ENCODE assay signal across 8 cellular contexts in genomic region chr5:55232985-55233928, GRCh38. TPM values are rescaled to one million over a fixed set of nuclear protein-coding genes. Genes with fewer than 3 reads are reported as not detected.
DNase-seq lines count a peak whose midpoint lies in the region; ATAC-seq, FAIRE-seq and TF ChIP-seq lines count a peak whose summit lies in the region.

CCNO (minus strand) TSS chr5:55233608; CDS start chr5:55233523, 85 bp downstream.

- POLR2A ChIA-PET in A549 (lab: Yijun Ruan, JAX): interaction anchor here (1.0 to 2.3 kb wide), 4 partner anchors 9 to 74 kb away, joined by 3 to 22 read pairs (median 4); partner anchors contain the start of genes DHX29 and MTREX

- CTCF ChIA-PET in A549 (lab: Yijun Ruan, JAX): interaction anchor here (0.6 to 2.5 kb wide), 11 partner anchors 9 to 97 kb away, joined by 3 to 11 read pairs (median 4); no protein-coding TSS in a partner anchor

- no peak for FAIRE-seq in A549 (lab: Jason Lieb, UNC)

- H3K27ac Mint-ChIP-seq in endothelial cell (ENCODE audit: unreplicated experiment): peak within 1 kb of the TSS; percentile 77

- TF ChIP-seq CTCF in A549 (IDR thresholded peaks at IDR 0.05): no peak
- no peak for TF ChIP-seq CTCF in endothelial cell (IDR thresholded peaks at IDR 0.05; ENCODE audit: unreplicated experiment)

- ATAC-seq in A549 (peak; percentile 88 to 94), GM18520 (IDR thresholded peaks at IDR 0.05; ENCODE audit: unreplicated experiment) (peak; percentile 47), HG03354 (IDR thresholded peaks at IDR 0.05; ENCODE audit: poor library complexity, severe bottlenecking, unreplicated experiment) (peak; percentile 66)

- H3K27me3 Mint-ChIP-seq in endothelial cell (ENCODE audit: unreplicated experiment): peaks cover 46% of the 10 kb centered on the region

- peak within 1 kb of the TSS; percentile 91 for H3K4me3 Mint-ChIP-seq in endothelial cell (ENCODE audit: unreplicated experiment)

- WGBS in A549 (ENCODE audit: missing lambda C conversion rate): under 1% methylated on average over 40 of the region's 106 CpGs
- 0 to 1% methylated on average over 73 to 94 of the region's 106 CpGs for WGBS in mesodermal cell (ENCODE audit: insufficient coverage in 2 of 2), 2 experiments

- H3K4me1 ChIP-seq in A549 (peaks cover 9% of the 10 kb centered on the region; the same call in 1 of the 3 replicates), mesodermal cell (ENCODE audit: control insufficient read depth, insufficient read depth, low read length, poor library complexity, severe bottlenecking) (peaks cover 17% of the 10 kb centered on the region)

- no peaks in the 10 kb centered on the region for H3K36me3 ChIP-seq in mesodermal cell (ENCODE audit: control insufficient read depth, insufficient read depth, low read length)

- H3K9me3 Mint-ChIP-seq in endothelial cell (ENCODE audit: unreplicated experiment): no peaks in the 10 kb centered on the region

- peak within 1 kb of the TSS; percentile 74 for H3K4me3 ChIP-seq in A549
- peak within 1 kb of the TSS; percentile 44 for H3K4me3 ChIP-seq in mesodermal cell (ENCODE audit: extremely low read depth, insufficient read depth, low read length, poor library complexity, severe bottlenecking)

- H3K4me1 Mint-ChIP-seq in endothelial cell (ENCODE audit: unreplicated experiment): peaks cover 18% of the 10 kb centered on the region

- peak within 1 kb of the TSS; percentile 80 for H3K4me2 ChIP-seq in A549

- H3K27ac ChIP-seq in A549: peak within 1 kb of the TSS; percentile 74 to 94
- no peak within 1 kb of the TSS for H3K27ac ChIP-seq in mesodermal cell (ENCODE audit: low read depth, low read length, severe bottlenecking)

- peaks cover 6% of the 10 kb centered on the region for H3K36me3 Mint-ChIP-seq in endothelial cell (ENCODE audit: low read depth, unreplicated experiment)

- no peak for TF ChIP-seq RAD21 in A549 (conservative IDR thresholded peaks at IDR 0.05 in 1 of 2, IDR thresholded peaks at IDR 0.05 in 1 of 2)

- TF ChIP-seq EP300 in A549 (IDR thresholded peaks at IDR 0.05): no peak

- DNase-seq in A549 (ENCODE audit: low read depth in 1 of 2, low spot score in 1 of 2): peak; percentile 80 to 82
- DNase-seq in NCI-H510A (lab: John Stamatoyannopoulos, UW): peak; percentile 78
- peak; percentile 57 for DNase-seq in activated CD4-positive, alpha-beta T cell treated with anti-CD3 and anti-CD28 coated beads, Interleukin-2, amount 50 U/mL, for 1 hour
- peak; percentile 64 for DNase-seq in endothelial cell (ENCODE audit: low spot score)
- DNase-seq in stimulated activated naive CD4-positive, alpha-beta T cell (lab: John Stamatoyannopoulos, UW): peak; percentile 10 to 55 (median 38)

- H3K9me3 ChIP-seq in A549 (no peaks in the 10 kb centered on the region), mesodermal cell (ENCODE audit: control insufficient read depth, low read length) (no peaks in the 10 kb centered on the region)

- TF ChIP-seq POLR2A in A549 (IDR thresholded peaks at IDR 0.05; ENCODE audit: low read length): peak; percentile 51; the same call in 1 of the 2 replicates

TF ChIP-seq in A549, 52 proteins besides CTCF, POLR2A, EP300 and RAD21:
- TF ChIP-seq, protein P1, sequence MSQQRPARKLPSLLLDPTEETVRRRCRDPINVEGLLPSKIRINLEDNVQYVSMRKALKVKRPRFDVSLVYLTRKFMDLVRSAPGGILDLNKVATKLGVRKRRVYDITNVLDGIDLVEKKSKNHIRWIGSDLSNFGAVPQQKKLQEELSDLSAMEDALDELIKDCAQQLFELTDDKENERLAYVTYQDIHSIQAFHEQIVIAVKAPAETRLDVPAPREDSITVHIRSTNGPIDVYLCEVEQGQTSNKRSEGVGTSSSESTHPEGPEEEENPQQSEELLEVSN (IDR thresholded peaks at IDR 0.05; ENCODE audit: borderline replicate concordance, low read depth): peak; percentile 82
- TF ChIP-seq PHF8 (IDR thresholded peaks at IDR 0.05; ENCODE audit: borderline replicate concordance, low read depth) (peak; percentile 31; the same call in 1 of the 2 replicates), HOXA7 (CRISPR knock-in tag; IDR thresholded peaks at IDR 0.05) (no peak)

RNA-seq across cellular contexts. Expression of gene CCNO, which starts in this region (rescaled TPM):
- polyA plus RNA-seq in A549 (2011; rRNA removed): 2.2 and 2.6 TPM in 2 replicates
- 6.5 and 9.0 TPM in 2 replicates for polyA plus RNA-seq in A549 (2012; cell fraction: cytosol; rRNA removed)
- polyA plus RNA-seq in A549 (2012; cell fraction: nucleus; rRNA removed): 19.7 and 26.4 TPM in 2 replicates
- 4.7 to 5.1 TPM (median 4.8 TPM) in 3 replicates for polyA plus RNA-seq in A549 (2017; fragmentation: RNase III; extraction: RNeasy Plus Mini Kit Qiagen cat#74134 plus additional on column Dnase treatment)
- 0.45 and 1.1 TPM in 2 replicates for polyA minus RNA-seq in A549 (2011; rRNA and poly(A)+ RNA removed)
- total RNA-seq in endothelial cell (ENCODE audit: unreplicated experiment): 0.15 TPM
- polyA plus RNA-seq in mesodermal cell (2013, experiment 1 of 2): 0.52 TPM
- polyA plus RNA-seq in mesodermal cell (2013, experiment 2 of 2): not detected

Comparison
In these comparisons a context has a peak if more than half of its experiments do, and no peak if none do; other contexts are left out.
1. Peak in DNase-seq in endothelial cell; RNA of the gene not detected or under 1 TPM.